15 cellular contexts compared by ENCODE assay signal in the genomic region with DNA sequence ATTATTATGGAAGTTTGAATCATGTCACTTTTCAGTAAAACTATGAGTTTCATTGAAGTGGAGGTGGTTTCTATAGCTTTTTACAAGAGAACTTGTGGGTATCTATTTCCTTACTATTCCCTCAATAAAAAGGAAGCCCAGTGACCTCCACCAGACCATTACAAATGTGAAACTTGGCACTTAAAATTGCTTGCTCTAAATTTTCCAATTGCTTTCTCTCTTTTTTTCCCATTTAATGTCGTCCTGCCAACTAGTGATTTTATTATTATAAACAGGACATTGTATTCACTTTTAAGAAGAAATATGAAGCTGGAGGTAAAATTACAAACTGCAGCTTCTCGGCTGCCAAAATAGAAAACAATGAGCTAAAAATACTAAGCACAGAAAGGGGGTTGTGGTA.
DNase-seq lines count a peak whose midpoint lies in the region; ATAC-seq, FAIRE-seq and TF ChIP-seq lines count a peak whose summit lies in the region.
"Had no signal": no experiment of that assay in that cellular context is flagged by ENCODE, and none has a peak within 500 bp of the region (broad histone marks: within the 10 kb centered on the region; RNA-seq: fewer than 3 reads in every experiment).

No MANE protein-coding gene starts in this region.

- dilution Hi-C loops in endothelial cell of umbilical vein (cut with MboI; ENCODE audit: extremely low pct_ligation_motif_present, low sequenced_read_pairs) = no loop called here

- TF ChIP-seq CTCF in endothelial cell of umbilical vein (IDR thresholded peaks at IDR 0.05; ENCODE audit: extremely low read depth in 1 of 2, insufficient read depth in 1 of 2, low read depth in 1 of 2, low read length in 2 of 2) (no peak), stomach (IDR thresholded peaks at IDR 0.05) (no peak)

- no peaks in the 10 kb centered on the region for H3K79me2 ChIP-seq in endothelial cell of umbilical vein (ENCODE audit: control insufficient read depth, insufficient read depth, low read length)

- H3K4me1 Mint-ChIP-seq in T-helper 17 cell = peaks cover 9% of the 10 kb centered on the region

- no peak overlapping the region for H3K4me2 ChIP-seq in endothelial cell of umbilical vein (ENCODE audit: insufficient read depth, low read length)

- WGBS in stomach, 5 donors = 53 to 71% (median 56%) methylated on average over 2 of the region's 2 CpGs

- no peak for TF ChIP-seq RAD21 in Ishikawa (IDR thresholded peaks at IDR 0.05; ENCODE audit: low read depth)

- peak overlapping the region; percentile 43 for H3K27ac Mint-ChIP-seq in T-helper 17 cell

- H3K9me1 ChIP-seq in endothelial cell of umbilical vein (replicated peaks; ENCODE audit: control insufficient read depth, extremely low read depth, insufficient read depth, low read length) = no peaks in the 10 kb centered on the region

- BruUV-seq in endothelial cell of umbilical vein (replicated peaks; lab: Mats Ljungman, UMichigan) = no TSS peak

- H3K27me3 Mint-ChIP-seq in T-helper 17 cell = no peaks in the 10 kb centered on the region
- H3K27me3 Mint-ChIP-seq: CD4-positive, alpha-beta memory T cell had no signal

- TF ChIP-seq EP300 in Ishikawa (IDR thresholded peaks at IDR 0.05; ENCODE audit: borderline replicate concordance) (no peak), stomach (IDR thresholded peaks at IDR 0.05) (no peak)

- TF ChIP-seq POLR2A in endothelial cell of umbilical vein (IDR thresholded peaks at IDR 0.05; ENCODE audit: low read depth, low read length) (no peak), stomach (IDR thresholded peaks at IDR 0.05) (no peak)

- POLR2A ChIA-PET in endothelial cell of umbilical vein (lab: Charles Lee) = no interaction called here

- H3K9me3 ChIP-seq in T-helper 17 cell (ENCODE audit: control insufficient read depth, low read length, poor library complexity, severe bottlenecking) (no peaks in the 10 kb centered on the region), endothelial cell of umbilical vein (replicated peaks; ENCODE audit: control insufficient read depth, insufficient read depth, low read length) (no peaks in the 10 kb centered on the region), stomach (no peaks in the 10 kb centered on the region)

- no peak overlapping the region for H3K9ac ChIP-seq in endothelial cell of umbilical vein (replicated peaks; ENCODE audit: extremely low read depth, insufficient read depth, low read length)

- peaks cover 2% of the 10 kb centered on the region for H3K36me3 Mint-ChIP-seq in T-helper 17 cell (ENCODE audit: low read depth)

- CTCF ChIA-PET in endothelial cell of umbilical vein (lab: Charles Lee) = interaction anchor here (0.8 to 1.4 kb wide), 8 partner anchors 13 to 272 kb away, joined by 3 to 4 read pairs (median 4); no protein-coding TSS in a partner anchor

- H3K27ac ChIP-seq in endothelial cell of umbilical vein (ENCODE audit: insufficient read depth, low read depth, low read length) (no peak overlapping the region), stomach (no peak overlapping the region)

- H4K20me1 ChIP-seq in endothelial cell of umbilical vein (replicated peaks; ENCODE audit: control insufficient read depth, extremely low read depth, insufficient read depth, low read length) = no peaks in the 10 kb centered on the region

- H3K27me3 ChIP-seq in endothelial cell of umbilical vein (ENCODE audit: control insufficient read depth in 2 of 2, insufficient read depth in 2 of 2, low read length in 2 of 2) (no peaks in the 10 kb centered on the region), stomach (no peaks in the 10 kb centered on the region)

- H3K4me3 Mint-ChIP-seq in T-helper 17 cell = no peak overlapping the region
- H3K4me3 Mint-ChIP-seq: CD4-positive, alpha-beta memory T cell had no signal

- DNase-seq in T-helper 17 cell = no peak
- DNase-seq in endothelial cell of umbilical vein (ENCODE audit: low read depth, low spot score) = peak; percentile 62
- DNase-seq in putamen (ENCODE audit: low spot score) = peak; percentile 8
- DNase-seq in glomerular visceral epithelial cell (ENCODE audit: extremely low spot score) = no peak
- no peak for DNase-seq in stomach
- DNase-seq: CD4-positive, alpha-beta memory T cell; HCEC 1CT; IMR-90; Kasumi-1; MV-4-11; NCI-H1417 treated with DMSO at 0.1 percent for 48 hours; NCI-H1930; NCI-H748 treated with DMSO at 0.1 percent for 48 hours had no signal

- ATAC-seq in T-helper 17 cell (no peak), HG02885 (IDR thresholded peaks at IDR 0.05; ENCODE audit: poor library complexity, unreplicated experiment) (no peak)

- H3K4me1 ChIP-seq in endothelial cell of umbilical vein (ENCODE audit: control insufficient read depth, extremely low read depth, insufficient read depth, low read length) (peaks cover 6% of the 10 kb centered on the region), stomach (peaks cover 0 to 7% (median 2%) of the 10 kb centered on the region in 4 donors)

- FAIRE-seq in endothelial cell of umbilical vein (lab: Jason Lieb, UNC) = no peak

- intact Hi-C loops in endothelial cell of umbilical vein (cut with micrococcal nuclease) = no loop called here
- intact Hi-C loops in stomach (cut with DNase I; ENCODE audit: low total_unique reads) = no loop called here

- no peaks in the 10 kb centered on the region for H3K36me3 ChIP-seq in endothelial cell of umbilical vein (ENCODE audit: control insufficient read depth in 2 of 2, extremely low read depth in 1 of 2, insufficient read depth in 2 of 2, low read length in 2 of 2)
- peaks cover 0 to 18% (median 14%) of the 10 kb centered on the region in 4 donors for H3K36me3 ChIP-seq in stomach

- no peak overlapping the region for H2AFZ ChIP-seq in endothelial cell of umbilical vein (ENCODE audit: low read depth, low read length)

- H3K4me3 ChIP-seq in endothelial cell of umbilical vein (replicated peaks in 1 of 3; ENCODE audit: insufficient read depth in 1 of 3, low read depth in 1 of 3, low read length in 3 of 3) (no peak overlapping the region), stomach (no peak overlapping the region)

TF ChIP-seq in Ishikawa, 13 proteins besides CTCF, POLR2A, EP300 and RAD21:
- TF ChIP-seq CREB1 (IDR thresholded peaks at IDR 0.05; ENCODE audit: low read depth) = no peak
- TF ChIP-seq ZBTB7A (IDR thresholded peaks at IDR 0.05; ENCODE audit: low read depth) = no peak
- no peak for TF ChIP-seq TAF1 (IDR thresholded peaks at IDR 0.05; ENCODE audit: low read depth)
- TF ChIP-seq NFIC (IDR thresholded peaks at IDR 0.05) = 0 out of 2 replicates have a peak, but pooled peaks have one; percentile 23

TF ChIP-seq in endothelial cell of umbilical vein, 7 proteins besides CTCF, POLR2A, EP300 and RAD21:
- TF ChIP-seq MAX (IDR thresholded peaks at IDR 0.05; ENCODE audit: insufficient read depth, insufficient read length) = no peak
- TF ChIP-seq POLR2AphosphoS5 (IDR thresholded peaks at IDR 0.05; ENCODE audit: insufficient read depth, low read depth, low read length) = no peak
- TF ChIP-seq MYC (IDR thresholded peaks at IDR 0.05; ENCODE audit: low read depth, low read length) = no peak
- TF ChIP-seq GATA2 (IDR thresholded peaks at IDR 0.05; ENCODE audit: insufficient read depth, insufficient read length, low read depth, low read length) = no peak
- no peak for TF ChIP-seq EZH2 (IDR thresholded peaks at IDR 0.05; ENCODE audit: borderline replicate concordance, low read depth, low read length, severe bottlenecking)
- no peak for TF ChIP-seq FOS (IDR thresholded peaks at IDR 0.05; ENCODE audit: borderline replicate concordance, insufficient read depth, low read length)
- no peak for TF ChIP-seq JUN (IDR thresholded peaks at IDR 0.05; ENCODE audit: borderline replicate concordance, insufficient read depth, insufficient read length, low read depth)

Comparison
In these comparisons a context has a peak if more than half of its experiments do, and no peak if none do; other contexts are left out.
1. DNase-seq: peak in endothelial cell of umbilical vein (single experiment) and putamen (single experiment); none in T-helper 17 cell (0 of 3), glomerular visceral epithelial cell (single experiment) and stomach (single experiment).